15 cellular contexts compared by ENCODE assay signal in the genomic region with DNA sequence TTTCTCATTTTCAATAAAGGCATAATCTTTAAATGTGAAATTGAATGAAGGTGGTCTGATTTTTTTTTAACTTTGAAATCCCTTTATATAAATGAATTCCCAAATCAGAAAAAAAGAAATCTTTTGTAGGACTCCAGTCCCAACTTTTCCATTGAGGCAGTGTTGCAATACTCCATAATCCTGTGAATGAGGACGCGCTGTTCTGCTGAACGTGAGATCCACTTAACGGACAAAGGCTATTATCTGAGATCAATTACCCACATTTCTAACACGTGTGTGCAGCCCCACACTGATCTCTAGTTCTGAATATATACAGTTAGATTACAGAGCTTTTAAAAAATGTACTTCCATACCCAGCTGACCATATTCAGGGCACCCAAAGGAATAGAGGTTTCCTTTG. TPM values are rescaled to one million over a fixed set of nuclear protein-coding genes. Genes with fewer than 3 reads are reported as not detected.
"Had no signal": no experiment of that assay in that cellular context is flagged by ENCODE, and none has a peak within 500 bp of the region (broad histone marks: within the 10 kb centered on the region; RNA-seq: fewer than 3 reads in every experiment).

No MANE protein-coding gene starts in this region.

- H3K4me3 Mint-ChIP-seq: activated naive CD4-positive, alpha-beta T cell treated with anti-CD3 and anti-CD28 coated beads for 36 hours; neural crest cell had no signal

- H3K9me3 Mint-ChIP-seq: activated naive CD4-positive, alpha-beta T cell treated with anti-CD3 and anti-CD28 coated beads for 36 hours; activated T-helper 2 cell treated with anti-CD3 and anti-CD28 coated beads, Interferon-gamma antibody, Interleukin-2, Interleukin-4, amounts not matched to agents 10 μg/mL and 5 μg/mL and 100 μg/mL, durations not matched to agents 14 hours and 24 hours and 36 hours; neural crest cell had no signal

- H3K4me3 ChIP-seq: adrenal gland, esophagus muscularis mucosa, hepatocyte, pancreas, sigmoid colon, spleen, stomach, testis had no signal

- H2AFZ ChIP-seq: hepatocyte had no signal

- H3K4me2 ChIP-seq: hepatocyte had no signal

- H3K27ac Mint-ChIP-seq: activated naive CD4-positive, alpha-beta T cell treated with anti-CD3 and anti-CD28 coated beads for 36 hours; activated T-helper 2 cell treated with anti-CD3 and anti-CD28 coated beads, Interferon-gamma antibody, Interleukin-2, Interleukin-4, amounts not matched to agents 10 μg/mL and 5 μg/mL and 100 μg/mL, durations not matched to agents 14 hours and 24 hours and 36 hours had no signal

- H3K9me3 ChIP-seq: adrenal gland, esophagus muscularis mucosa, pancreas, sigmoid colon, spleen, stomach, testis had no signal

- H3K4me1 ChIP-seq: adrenal gland, pancreas, testis had no signal

- H3K27ac ChIP-seq: adrenal gland, hepatocyte, pancreas, spleen, testis had no signal

- H3K27me3 ChIP-seq: adrenal gland, esophagus muscularis mucosa, hepatocyte, pancreas, sigmoid colon, spleen, stomach, testis had no signal

RNA-seq across cellular contexts. Expression of a gene that starts 48.4 kb away (rescaled TPM):
- total RNA-seq: activated naive CD4-positive, alpha-beta T cell treated with anti-CD3 and anti-CD28 coated beads for 36 hours; activated T-helper 2 cell treated with anti-CD3 and anti-CD28 coated beads, Interferon-gamma antibody, Interleukin-2, Interleukin-4, amounts not matched to agents 10 μg/mL and 5 μg/mL and 100 μg/mL, durations not matched to agents 14 hours and 24 hours and 36 hours; adrenal gland; esophagus muscularis mucosa; hepatocyte; left lobe of liver; lung microvascular endothelial cell; neural crest cell; pancreas; sigmoid colon; stomach; testis; urinary bladder had no signal
- polyA plus RNA-seq: adrenal gland, hepatocyte, keratinocyte, pancreas, sigmoid colon, spleen, stomach, urinary bladder had no signal
